8 cellular contexts compared by ENCODE assay signal in the genomic region with DNA sequence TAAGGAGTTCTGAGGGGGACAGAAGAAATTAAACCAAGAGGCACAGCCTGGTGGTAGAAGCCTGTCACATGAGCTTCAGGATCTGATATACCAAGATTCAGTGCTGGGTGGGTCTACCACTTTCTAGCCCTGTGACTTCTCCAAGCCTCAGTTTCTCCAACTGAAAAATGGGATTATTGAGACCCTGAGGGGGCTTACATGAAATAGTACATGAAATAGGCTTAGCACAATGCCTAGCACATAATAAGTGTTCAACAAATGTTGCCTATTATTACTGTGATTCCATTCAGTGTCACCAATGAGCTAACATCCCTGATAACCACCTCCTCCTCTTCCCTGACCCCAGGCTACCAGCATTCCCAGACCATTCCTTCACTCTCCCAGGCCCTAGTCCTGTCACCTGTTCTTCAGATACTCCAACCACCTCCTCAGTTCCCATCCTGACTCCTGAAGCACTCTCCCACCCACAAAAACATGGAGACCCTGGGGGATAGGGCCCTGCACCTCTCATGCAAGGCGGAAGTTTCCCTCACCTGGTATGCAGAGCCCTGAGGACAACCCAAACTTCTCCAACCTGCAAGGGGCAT. TPM values are rescaled to one million over a fixed set of nuclear protein-coding genes. Genes with fewer than 3 reads are reported as not detected.
A peak's percentile ranks its signal among the peaks of the same experiment; 100 is the strongest.
DNase-seq lines count a peak whose midpoint lies in the region; ATAC-seq and TF ChIP-seq lines count a peak whose summit lies in the region.

No MANE protein-coding gene starts in this region.

- no peak for ATAC-seq in T-cell (replicated peaks in 1 of 4)
- ATAC-seq in HG03439 (IDR thresholded peaks at IDR 0.05; ENCODE audit: unreplicated experiment): no peak
- ATAC-seq in mucosa of descending colon: no peak

- H3K36me3 Mint-ChIP-seq in T-cell: peaks cover 22% of the 10 kb centered on the region

- H3K9me3 ChIP-seq in mucosa of descending colon: no peaks in the 10 kb centered on the region

- no peaks in the 10 kb centered on the region for H3K9me3 Mint-ChIP-seq in T-cell

- peak; percentile 42 for DNase-seq in ELR (ENCODE audit: low read depth)
- no peak for DNase-seq in T-cell
- no peak for DNase-seq in fibroblast of pulmonary artery (ENCODE audit: low read depth)
- DNase-seq in retinal pigment epithelial cell (ENCODE audit: low read depth): no peak
- no peak for DNase-seq in SHP77 treated with DMSO at 0.1 percent for 48 hours (lab: John Stamatoyannopoulos, UW)
- no peak for DNase-seq in occipital lobe (lab: John Stamatoyannopoulos, UW)
- DNase-seq in mucosa of descending colon: no peak

- POLR2A ChIA-PET in T-cell (lab: Charles Lee): no interaction called here

- intact Hi-C loops in mucosa of descending colon (cut with DNase I, micrococcal nuclease): no loop called here

- no peak for TF ChIP-seq CTCF in fibroblast of pulmonary artery (IDR thresholded peaks at IDR 0.05; ENCODE audit: low read length, missing control alignments)
- no peak for TF ChIP-seq CTCF in retinal pigment epithelial cell (conservative IDR thresholded peaks at IDR 0.05; ENCODE audit: low read depth, low read length)
- no peak for TF ChIP-seq CTCF in mucosa of descending colon (IDR thresholded peaks at IDR 0.05)

- H3K36me3 ChIP-seq in mucosa of descending colon (ENCODE audit: low read depth): peaks cover 5% of the 10 kb centered on the region

- H3K27ac Mint-ChIP-seq in T-cell: peak overlapping the region in 1 of 2 donors; percentile 81

- CTCF ChIA-PET in T-cell (lab: Charles Lee): interaction anchor here in 1 of 2 donors (1.3 kb wide), 1 partner anchor 27 kb away, joined by 4 read pairs; no protein-coding TSS in a partner anchor

- H3K4me3 ChIP-seq in fibroblast of pulmonary artery (replicated peaks; ENCODE audit: low read depth, low read length): peak overlapping the region; percentile 94
- H3K4me3 ChIP-seq in retinal pigment epithelial cell (ENCODE audit: low read length): peak overlapping the region; percentile 85
- no peak overlapping the region for H3K4me3 ChIP-seq in mucosa of descending colon

- H3K4me3 Mint-ChIP-seq in T-cell: peak overlapping the region; percentile 81 to 96 (median 83)

- H3K4me1 ChIP-seq in mucosa of descending colon (ENCODE audit: low read depth): peaks cover 50% of the 10 kb centered on the region

- H3K27me3 Mint-ChIP-seq in T-cell: no peaks in the 10 kb centered on the region

- peaks cover 41 to 48% (median 47%) of the 10 kb centered on the region in 3 donors for H3K4me1 Mint-ChIP-seq in T-cell

RNA-seq across cellular contexts. Expression of gene TNKS1BP1, which starts 1.8 kb away (rescaled TPM):
- total RNA-seq in T-cell (10 to 100 TPM; 13.9 to 22.9 (median 18.9) TPM), occipital lobe (19.3 TPM), mucosa of descending colon (100 to 1,000 TPM in 1 of 3 donors, 10 to 100 TPM in 2; 90.0 to 149 (median 94.3) TPM)

RNA-seq across cellular contexts. Expression of gene SSRP1, which starts 12.7 kb away (rescaled TPM):
- total RNA-seq in T-cell: 10 to 100 TPM; 50.2 to 78.1 (median 75.7) TPM
- 49.8 TPM for total RNA-seq in occipital lobe
- total RNA-seq in mucosa of descending colon: 10 to 100 TPM; 59.5 to 79.3 (median 65.8) TPM

RNA-seq across cellular contexts. Expression of gene P2RX3, which starts 15.2 kb away (rescaled TPM):
- total RNA-seq in T-cell: not detected
- not detected for total RNA-seq in occipital lobe
- not detected for total RNA-seq in mucosa of descending colon

RNA-seq across cellular contexts. Expression of gene PRG3, which starts 58.0 kb away (rescaled TPM):
- total RNA-seq in T-cell (not detected), occipital lobe (0.31 TPM), mucosa of descending colon (not detected)
